In the genomic region with DNA sequence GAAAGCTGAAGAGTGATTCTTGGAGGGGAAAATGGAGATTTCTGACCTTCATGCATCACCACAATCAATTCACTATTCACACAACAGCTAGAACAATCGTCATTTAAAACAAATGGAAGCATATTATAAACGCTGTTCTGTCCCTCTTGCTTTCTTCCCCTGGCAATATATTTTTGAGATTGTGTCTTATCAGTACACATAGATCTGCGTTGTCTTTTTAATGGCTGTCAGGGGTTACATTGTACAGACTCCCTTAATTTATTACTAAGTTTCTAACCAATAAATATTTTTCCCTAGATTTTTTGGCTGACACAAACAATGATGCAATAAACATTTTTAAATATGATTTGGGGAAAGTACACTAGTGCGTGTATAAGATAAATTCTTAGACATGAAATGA, we compare ENCODE assay signal across 30 cellular contexts.
"Had no signal": no experiment of that assay in that cellular context is flagged by ENCODE, and none has a peak within 500 bp of the region (broad histone marks: within the 10 kb centered on the region; RNA-seq: fewer than 3 reads in every experiment).

No MANE protein-coding gene starts in this region.

- H3K4me3 Mint-ChIP-seq: immature natural killer cell; mesothelial cell of epicardium; naive thymus-derived CD4-positive, alpha-beta T cell; natural killer cell treated with Interleukin-12 subunit alpha and Interleukin-12 subunit beta and Interleukin-15 and Interleukin-18, amount 100 ng/mL, for 72 hours; neural progenitor cell; stimulated activated effector memory CD8-positive, alpha-beta T cell treated with anti-CD3 and anti-CD28 coated beads, Interleukin-12 subunit alpha, Interleukin-12 subunit beta, amount 100 ng/mL, for 72 hours; stimulated activated naive CD8-positive, alpha-beta T cell treated with anti-CD3 and anti-CD28 coated beads, Interleukin-15, Interleukin-2, amounts not matched to agents 100 ng/mL and 50 ng/mL, for 24 hours had no signal

- H3K4me3 ChIP-seq: left lung, lower lobe of right lung, mucosa of descending colon, neural progenitor cell, ovary, right atrium auricular region, right lobe of liver, suprapubic skin, thoracic aorta, tibial artery, upper lobe of right lung had no signal

- H3K36me3 ChIP-seq: left lung, lower lobe of right lung, neural progenitor cell, neutrophil, ovary, right atrium auricular region, right lobe of liver, suprapubic skin, thoracic aorta, tibial artery, upper lobe of right lung had no signal

- H3K4me1 ChIP-seq: left lung, lower lobe of right lung, neural progenitor cell, right atrium auricular region, right lobe of liver, suprapubic skin, tibial artery, upper lobe of right lung had no signal

- H3K27ac ChIP-seq: left lung, lower lobe of right lung, neural progenitor cell, neutrophil, ovary, right atrium auricular region, right lobe of liver, suprapubic skin, thoracic aorta, tibial artery, upper lobe of right lung had no signal

- ATAC-seq: left colon; left lung; lower lobe of right lung; mucosa of descending colon; naive thymus-derived CD4-positive, alpha-beta T cell; natural killer cell treated with Interleukin-12 subunit alpha and Interleukin-12 subunit beta and Interleukin-15 and Interleukin-18, amount 100 ng/mL, for 72 hours; right lobe of liver; stimulated activated effector memory CD8-positive, alpha-beta T cell treated with anti-CD3 and anti-CD28 coated beads, Interleukin-12 subunit alpha, Interleukin-12 subunit beta, amount 100 ng/mL, for 72 hours; upper lobe of right lung had no signal

- H2AFZ ChIP-seq: neural progenitor cell had no signal

- H3K4me1 Mint-ChIP-seq: immature natural killer cell; naive thymus-derived CD4-positive, alpha-beta T cell; neural progenitor cell; stimulated activated effector memory CD8-positive, alpha-beta T cell treated with anti-CD3 and anti-CD28 coated beads, Interleukin-12 subunit alpha, Interleukin-12 subunit beta, amount 100 ng/mL, for 72 hours had no signal

- H3K27me3 ChIP-seq: left lung, neural progenitor cell, neutrophil, ovary, right atrium auricular region, right lobe of liver, suprapubic skin, tibial artery, upper lobe of right lung had no signal

- H3K27ac Mint-ChIP-seq: immature natural killer cell; mesothelial cell of epicardium; naive thymus-derived CD4-positive, alpha-beta T cell; natural killer cell treated with Interleukin-12 subunit alpha and Interleukin-12 subunit beta and Interleukin-15 and Interleukin-18, amount 100 ng/mL, for 72 hours; neural progenitor cell; progenitor cell of endocrine pancreas; stimulated activated effector memory CD8-positive, alpha-beta T cell treated with anti-CD3 and anti-CD28 coated beads, Interleukin-12 subunit alpha, Interleukin-12 subunit beta, amount 100 ng/mL, for 72 hours; stimulated activated naive CD8-positive, alpha-beta T cell treated with anti-CD3 and anti-CD28 coated beads, Interleukin-15, Interleukin-2, amounts not matched to agents 100 ng/mL and 50 ng/mL, for 24 hours had no signal

- FAIRE-seq: islet of Langerhans, kidney, urothelium cell line had no signal

- H3K36me3 Mint-ChIP-seq: immature natural killer cell; mesothelial cell of epicardium; naive thymus-derived CD4-positive, alpha-beta T cell; stimulated activated effector memory CD8-positive, alpha-beta T cell treated with anti-CD3 and anti-CD28 coated beads, Interleukin-12 subunit alpha, Interleukin-12 subunit beta, amount 100 ng/mL, for 72 hours had no signal

- H3K27me3 Mint-ChIP-seq: naive thymus-derived CD4-positive, alpha-beta T cell; natural killer cell treated with Interleukin-12 subunit alpha and Interleukin-12 subunit beta and Interleukin-15 and Interleukin-18, amount 100 ng/mL, for 72 hours; progenitor cell of endocrine pancreas; stimulated activated naive CD8-positive, alpha-beta T cell treated with anti-CD3 and anti-CD28 coated beads, Interleukin-15, Interleukin-2, amounts not matched to agents 100 ng/mL and 50 ng/mL, for 24 hours had no signal

- H3K9me3 ChIP-seq: lower lobe of right lung, mucosa of descending colon, neutrophil, ovary, right atrium auricular region, right lobe of liver, suprapubic skin, thoracic aorta, tibial artery had no signal

- H3K4me2 ChIP-seq: neural progenitor cell had no signal

- DNase-seq: hypothalamus; immature natural killer cell; kidney; left colon; left lung; lower lobe of right lung; mammary epithelial cell; mesendoderm; mucosa of descending colon; naive thymus-derived CD4-positive, alpha-beta T cell; occipital lobe; ovary; right lobe of liver; stimulated activated CD4-positive, alpha-beta T cell treated with anti-CD3 and anti-CD28 coated beads, Interleukin-4, amount 100 ng/mL, for 24 hours; stimulated activated naive CD4-positive, alpha-beta T cell; tibial artery; trophoblast cell; upper lobe of right lung had no signal

- H3K9ac ChIP-seq: neural progenitor cell had no signal
